ENCODE assay signal across 8 cellular contexts in genomic region chr19:17073869-17074627, GRCh38. TPM values are rescaled to one million over a fixed set of nuclear protein-coding genes. Genes with fewer than 3 reads are reported as not detected.
A peak's percentile ranks its signal among the peaks of the same experiment; 100 is the strongest.
DNase-seq lines count a peak whose midpoint lies in the region; ATAC-seq and TF ChIP-seq lines count a peak whose summit lies in the region.

No MANE protein-coding gene starts in this region.

- WGBS in hepatocyte (ENCODE audit: low lambda C conversion rate, missing lambda C conversion rate) = 44% methylated on average over 18 of the region's 18 CpGs

- no peak for ATAC-seq in CD4-positive, CD25-positive, alpha-beta regulatory T cell (ENCODE audit: low read depth in 2 of 2)
- ATAC-seq in HG02840 (IDR thresholded peaks at IDR 0.05; ENCODE audit: low FRiP score, unreplicated experiment) = peak; percentile 11
- peak in 1 of 2 donors; percentile 2 for ATAC-seq in stimulated activated naive B cell treated with anti-CD40 and anti-IgM and Interleukin-4, amounts not matched to agents 10 μg/mL and 1 μg/mL and 100 μg/mL, for 72 hours (replicated peaks)
- no peak for ATAC-seq in GM19463 (IDR thresholded peaks at IDR 0.05; ENCODE audit: unreplicated experiment)

- H3K9me3 ChIP-seq in CD4-positive, CD25-positive, alpha-beta regulatory T cell (ENCODE audit: control insufficient read depth in 2 of 2, low read length in 2 of 2) = no peaks in the 10 kb centered on the region
- H3K9me3 ChIP-seq in WERI-Rb-1 (ENCODE audit: severe bottlenecking) = no peaks in the 10 kb centered on the region
- no peaks in the 10 kb centered on the region for H3K9me3 ChIP-seq in hepatocyte (ENCODE audit: low read depth)

- H3K36me3 ChIP-seq in CD4-positive, CD25-positive, alpha-beta regulatory T cell (ENCODE audit: control insufficient read depth, insufficient read depth, low read length) = peaks cover 17% of the 10 kb centered on the region
- H3K36me3 ChIP-seq in WERI-Rb-1 (peaks cover 43% of the 10 kb centered on the region), hepatocyte (replicated peaks; ENCODE audit: insufficient read depth, low read depth) (no peaks in the 10 kb centered on the region)

- TF ChIP-seq CTCF in WERI-Rb-1 (IDR thresholded peaks at IDR 0.05; ENCODE audit: low read depth, low read length) = no peak
- no peak for TF ChIP-seq CTCF in hepatocyte (IDR thresholded peaks at IDR 0.05; ENCODE audit: poor library complexity)

- H3K4me1 Mint-ChIP-seq in CD4-positive, CD25-positive, alpha-beta regulatory T cell = peaks cover 1 to 67% (median 37%) of the 10 kb centered on the region in 4 donors
- H3K4me1 Mint-ChIP-seq in stimulated activated naive B cell treated with anti-CD40 and anti-IgM and Interleukin-4, amounts not matched to agents 10 μg/mL and 1 μg/mL and 100 μg/mL, for 72 hours = peaks cover 47 to 68% of the 10 kb centered on the region in 2 donors

- peak overlapping the region; percentile 94 for H3K4me3 ChIP-seq in CD4-positive, CD25-positive, alpha-beta regulatory T cell (ENCODE audit: low read depth, low read length)
- peak overlapping the region; percentile 79 for H3K4me3 ChIP-seq in WERI-Rb-1 (ENCODE audit: low read depth, low read length)
- peak overlapping the region; percentile 41 for H3K4me3 ChIP-seq in hepatocyte

- H3K4me3 Mint-ChIP-seq in CD4-positive, CD25-positive, alpha-beta regulatory T cell = peak overlapping the region; percentile 90 to 98 (median 98)
- peak overlapping the region; percentile 94 to 96 for H3K4me3 Mint-ChIP-seq in stimulated activated naive B cell treated with anti-CD40 and anti-IgM and Interleukin-4, amounts not matched to agents 10 μg/mL and 1 μg/mL and 100 μg/mL, for 72 hours

- H3K4me2 ChIP-seq in hepatocyte = peak overlapping the region; percentile 78

- peak overlapping the region; percentile 94 for H3K27ac ChIP-seq in CD4-positive, CD25-positive, alpha-beta regulatory T cell (ENCODE audit: insufficient read depth, low read length, poor library complexity, severe bottlenecking)
- H3K27ac ChIP-seq in WERI-Rb-1 = peak overlapping the region; percentile 99
- peak overlapping the region; percentile 62 for H3K27ac ChIP-seq in hepatocyte

- peaks cover 21% of the 10 kb centered on the region for H3K36me3 Mint-ChIP-seq in CD4-positive, CD25-positive, alpha-beta regulatory T cell
- H3K36me3 Mint-ChIP-seq in stimulated activated naive B cell treated with anti-CD40 and anti-IgM and Interleukin-4, amounts not matched to agents 10 μg/mL and 1 μg/mL and 100 μg/mL, for 72 hours = peaks cover 16 to 46% of the 10 kb centered on the region in 2 donors

- peak overlapping the region; percentile 43 to 99 (median 93) for H3K27ac Mint-ChIP-seq in CD4-positive, CD25-positive, alpha-beta regulatory T cell
- H3K27ac Mint-ChIP-seq in stimulated activated naive B cell treated with anti-CD40 and anti-IgM and Interleukin-4, amounts not matched to agents 10 μg/mL and 1 μg/mL and 100 μg/mL, for 72 hours = peak overlapping the region; percentile 99

- H2AFZ ChIP-seq in hepatocyte = peak overlapping the region; percentile 70

- peaks cover 41% of the 10 kb centered on the region for H3K4me1 ChIP-seq in CD4-positive, CD25-positive, alpha-beta regulatory T cell (ENCODE audit: control insufficient read depth, insufficient read depth, low read length, poor library complexity, severe bottlenecking)
- H3K4me1 ChIP-seq in hepatocyte (ENCODE audit: insufficient read depth) = peaks cover 17% of the 10 kb centered on the region

- H3K79me2 ChIP-seq in hepatocyte = peaks cover 53% of the 10 kb centered on the region

- peaks cover 4% of the 10 kb centered on the region for H4K20me1 ChIP-seq in hepatocyte (ENCODE audit: insufficient read depth, poor library complexity, severe bottlenecking)

- peaks cover 0 to 1% (median 0%) of the 10 kb centered on the region in 7 donors for H3K9me3 Mint-ChIP-seq in CD4-positive, CD25-positive, alpha-beta regulatory T cell
- H3K9me3 Mint-ChIP-seq in stimulated activated naive B cell treated with anti-CD40 and anti-IgM and Interleukin-4, amounts not matched to agents 10 μg/mL and 1 μg/mL and 100 μg/mL, for 72 hours = no peaks in the 10 kb centered on the region

- H3K27me3 Mint-ChIP-seq in CD4-positive, CD25-positive, alpha-beta regulatory T cell = no peaks in the 10 kb centered on the region
- H3K27me3 Mint-ChIP-seq in stimulated activated naive B cell treated with anti-CD40 and anti-IgM and Interleukin-4, amounts not matched to agents 10 μg/mL and 1 μg/mL and 100 μg/mL, for 72 hours = no peaks in the 10 kb centered on the region

- DNase-seq in CD4-positive, CD25-positive, alpha-beta regulatory T cell = peak in 2 of 3 donors; percentile 17 to 29
- DNase-seq in WERI-Rb-1 (no peak), hepatocyte (ENCODE audit: low spot score) (no peak), AG08395 (ENCODE audit: low spot score) (no peak), DMS153 treated with DMSO at 0.1 percent for 48 hours (lab: John Stamatoyannopoulos, UW; ENCODE audit: unreplicated experiment) (no peak)
- DNase-seq in stimulated activated naive B cell treated with anti-CD40 and anti-IgM and Interleukin-4, amounts not matched to agents 10 μg/mL and 1 μg/mL and 100 μg/mL, for 72 hours = no peak

- H3K9me2 ChIP-seq in hepatocyte (replicated peaks; ENCODE audit: insufficient read depth) = no peaks in the 10 kb centered on the region

- no peaks in the 10 kb centered on the region for H3K27me3 ChIP-seq in CD4-positive, CD25-positive, alpha-beta regulatory T cell (ENCODE audit: control insufficient read depth, insufficient read depth, low read length)
- no peaks in the 10 kb centered on the region for H3K27me3 ChIP-seq in WERI-Rb-1 (ENCODE audit: insufficient read depth, low read depth, severe bottlenecking)
- no peaks in the 10 kb centered on the region for H3K27me3 ChIP-seq in hepatocyte

RNA-seq across cellular contexts. Expression of gene HAUS8, which starts 1.2 kb away (rescaled TPM):
- total RNA-seq in CD4-positive, CD25-positive, alpha-beta regulatory T cell = 26.9 TPM
- polyA plus RNA-seq in CD4-positive, CD25-positive, alpha-beta regulatory T cell = 10 to 100 TPM; 11.0 to 12.7 (median 11.1) TPM
- 2.8 and 6.3 TPM in 2 replicates for total RNA-seq in hepatocyte
- 5.5 and 8.5 TPM in 2 replicates for polyA plus RNA-seq in hepatocyte

RNA-seq across cellular contexts. Expression of gene MYO9B, which starts 1.5 kb away (rescaled TPM):
- total RNA-seq in CD4-positive, CD25-positive, alpha-beta regulatory T cell = 252 TPM
- polyA plus RNA-seq in CD4-positive, CD25-positive, alpha-beta regulatory T cell = 1 to 10 TPM; 3.4 to 6.7 (median 4.9) TPM
- 29.1 and 32.4 TPM in 2 replicates for total RNA-seq in hepatocyte
- polyA plus RNA-seq in hepatocyte = 29.3 and 29.9 TPM in 2 replicates

RNA-seq across cellular contexts. Expression of gene CPAMD8, which starts 47.4 kb away (rescaled TPM):
- total RNA-seq in CD4-positive, CD25-positive, alpha-beta regulatory T cell = 2.3 TPM
- under 1 TPM in 3 of 4 donors, not detected in 1; 0.03 to 0.65 (median 0.06) TPM for polyA plus RNA-seq in CD4-positive, CD25-positive, alpha-beta regulatory T cell
- total RNA-seq in hepatocyte = 9.3 and 17.6 TPM in 2 replicates
- 7.9 and 8.7 TPM in 2 replicates for polyA plus RNA-seq in hepatocyte

Comparison
In these comparisons a context has a peak if more than half of its experiments do, and no peak if none do; other contexts are left out.
1. DNase-seq: peak in CD4-positive, CD25-positive, alpha-beta regulatory T cell (2 of 3); none in WERI-Rb-1 (single experiment), hepatocyte (single experiment), stimulated activated naive B cell treated with anti-CD40 and anti-IgM and Interleukin-4, amounts not matched to agents 10 μg/mL and 1 μg/mL and 100 μg/mL, for 72 hours (single experiment), AG08395 (single experiment) and DMS153 treated with DMSO at 0.1 percent for 48 hours (single experiment).
2. H3K4me3 ChIP-seq: peak in every context shown above with its lines; median percentile 94 in CD4-positive, CD25-positive, alpha-beta regulatory T cell; 79 in WERI-Rb-1; 41 in hepatocyte.
3. Peak in every context shown above with its lines, with median percentiles within 50 percentile points of each other: H3K27ac ChIP-seq.